In genomic region chr16:56608876-56609462, GRCh38 we compare ENCODE assay signal across 8 cellular contexts. TPM values are rescaled to one million over a fixed set of nuclear protein-coding genes. Genes with fewer than 3 reads are reported as not detected.
A peak's percentile ranks its signal among the peaks of the same experiment; 100 is the strongest.
DNase-seq lines count a peak whose midpoint lies in the region; ATAC-seq and TF ChIP-seq lines count a peak whose summit lies in the region.

No MANE protein-coding gene starts in this region.

- no peaks in the 10 kb centered on the region for H3K9me3 ChIP-seq in OCI-LY3 (ENCODE audit: insufficient read depth, low read length)
- H3K9me3 ChIP-seq in ectodermal cell (ENCODE audit: control insufficient read depth, low read length), result no peaks in the 10 kb centered on the region

- H3K27ac ChIP-seq in OCI-LY3 (ENCODE audit: low read length) (0 out of 2 replicates have a peak overlapping the region, but pooled peaks have one; percentile 14), ectodermal cell (ENCODE audit: insufficient read depth, low read depth, low read length, poor library complexity, severe bottlenecking) (no peak overlapping the region)

- no peaks in the 10 kb centered on the region for H3K36me3 ChIP-seq in OCI-LY3 (replicated peaks; ENCODE audit: low read depth, low read length)
- H3K36me3 ChIP-seq in ectodermal cell (ENCODE audit: control insufficient read depth, insufficient read depth, low read length), result no peaks in the 10 kb centered on the region

- ATAC-seq in naive thymus-derived CD8-positive, alpha-beta T cell, result peak in 1 of 2 donors; percentile 9
- ATAC-seq in GM18858 (IDR thresholded peaks at IDR 0.05; ENCODE audit: unreplicated experiment) (no peak), HG02840 (IDR thresholded peaks at IDR 0.05; ENCODE audit: low FRiP score, unreplicated experiment) (no peak), GM21723 (IDR thresholded peaks at IDR 0.05; ENCODE audit: unreplicated experiment) (no peak)

- H3K4me3 ChIP-seq in OCI-LY3 (ENCODE audit: low read length) (peak overlapping the region; percentile 89), ectodermal cell (ENCODE audit: insufficient read depth, low read depth, low read length) (peak overlapping the region; percentile 35)

- TF ChIP-seq CTCF in GM12872 (IDR thresholded peaks at IDR 0.05; ENCODE audit: insufficient read depth, low read depth, low read length) (0 out of 3 replicates have a peak, but pooled peaks have one; percentile 3), OCI-LY3 (IDR thresholded peaks at IDR 0.05; ENCODE audit: low read depth, low read length) (no peak)

- peak overlapping the region; percentile 100 for H3K4me2 ChIP-seq in OCI-LY3 (ENCODE audit: low read length)

- H3K4me3 Mint-ChIP-seq in naive thymus-derived CD8-positive, alpha-beta T cell, result peak overlapping the region; percentile 86 to 100 (median 96)

- H3K79me2 ChIP-seq in OCI-LY3 (ENCODE audit: low read length), result no peaks in the 10 kb centered on the region

- no peaks in the 10 kb centered on the region for H4K20me1 ChIP-seq in OCI-LY3 (ENCODE audit: insufficient read depth, low read length)

- peak overlapping the region; percentile 79 for H3K9ac ChIP-seq in OCI-LY3 (ENCODE audit: low read length)

- H3K36me3 Mint-ChIP-seq in naive thymus-derived CD8-positive, alpha-beta T cell, result no peaks in the 10 kb centered on the region

- H3K27me3 ChIP-seq in OCI-LY3 (ENCODE audit: low read depth, low read length) (no peaks in the 10 kb centered on the region), ectodermal cell (ENCODE audit: control insufficient read depth, insufficient read depth, low read length, poor library complexity, severe bottlenecking) (peaks cover 72% of the 10 kb centered on the region)

- H3K27me3 Mint-ChIP-seq in naive thymus-derived CD8-positive, alpha-beta T cell, result no peaks in the 10 kb centered on the region

- peak in 1 of 10 donors; percentile 16 for DNase-seq in naive thymus-derived CD8-positive, alpha-beta T cell
- no peak for DNase-seq in NCI-H345 treated with DMSO at 0.1 percent for 48 hours (lab: John Stamatoyannopoulos, UW; ENCODE audit: unreplicated experiment)

- peaks cover 30 to 61% (median 54%) of the 10 kb centered on the region in 4 donors for H3K4me1 Mint-ChIP-seq in naive thymus-derived CD8-positive, alpha-beta T cell

- 2 to 7% methylated on average over 19 to 21 of the region's 21 CpGs for WGBS in ectodermal cell, 2 experiments

- POLR2A ChIA-PET in naive thymus-derived CD8-positive, alpha-beta T cell (lab: Charles Lee), result interaction anchor here (0.6 to 5.6 kb wide), 18 partner anchors 8 to 666 kb away, joined by 3 to 50 read pairs (median 6); partner anchors contain the start of genes BBS2, HERPUD1, MT1A and MT1E

- peak overlapping the region; percentile 86; the same call in 1 of the 2 replicates for H2AFZ ChIP-seq in OCI-LY3 (ENCODE audit: low read depth, low read length)

- H3K4me1 ChIP-seq in OCI-LY3 (ENCODE audit: low read length) (peaks cover 27% of the 10 kb centered on the region), ectodermal cell (ENCODE audit: control insufficient read depth, insufficient read depth, low read length) (peaks cover 23% of the 10 kb centered on the region)

- H3K27ac Mint-ChIP-seq in naive thymus-derived CD8-positive, alpha-beta T cell, result peak overlapping the region; percentile 87 to 99 (median 96)

- no peaks in the 10 kb centered on the region for H3K9me3 Mint-ChIP-seq in naive thymus-derived CD8-positive, alpha-beta T cell

RNA-seq across cellular contexts. Expression of gene MT2A, which starts 0.6 kb away (rescaled TPM):
- 24.8 TPM for polyA plus RNA-seq in ectodermal cell (2013, experiment 1 of 4)
- polyA plus RNA-seq in ectodermal cell (2013, experiment 2 of 4), result 3.4 TPM
- 10.2 TPM for polyA plus RNA-seq in ectodermal cell (2013, experiment 3 of 4)
- polyA plus RNA-seq in ectodermal cell (2013, experiment 4 of 4), result 11.5 TPM
- total RNA-seq in naive thymus-derived CD8-positive, alpha-beta T cell, result 10 to 100 TPM; 32.3 to 39.0 TPM
- 100 to 1,000 TPM; 248 to 303 (median 294) TPM for polyA plus RNA-seq in naive thymus-derived CD8-positive, alpha-beta T cell

RNA-seq across cellular contexts. Expression of gene MT1E, which starts 16.6 kb away (rescaled TPM):
- polyA plus RNA-seq in ectodermal cell (2013, experiment 1 of 4), result 8.1 TPM
- polyA plus RNA-seq in ectodermal cell (2013, experiment 2 of 4), result 1.0 TPM
- polyA plus RNA-seq in ectodermal cell (2013, experiment 3 of 4), result 1.8 TPM
- polyA plus RNA-seq in ectodermal cell (2013, experiment 4 of 4), result 5.6 TPM
- 1 to 10 TPM; 1.3 to 1.6 TPM for total RNA-seq in naive thymus-derived CD8-positive, alpha-beta T cell
- polyA plus RNA-seq in naive thymus-derived CD8-positive, alpha-beta T cell, result 10 to 100 TPM in 2 of 3 donors, 1 to 10 TPM in 1; 7.1 to 21.9 (median 10.5) TPM

RNA-seq across cellular contexts. Expression of gene MT3, which starts 19.6 kb away (rescaled TPM):
- polyA plus RNA-seq in ectodermal cell (2013, experiment 1 of 4), result not detected
- not detected for polyA plus RNA-seq in ectodermal cell (2013, experiment 2 of 4)
- not detected for polyA plus RNA-seq in ectodermal cell (2013, experiment 3 of 4)
- polyA plus RNA-seq in ectodermal cell (2013, experiment 4 of 4), result not detected
- total RNA-seq in naive thymus-derived CD8-positive, alpha-beta T cell, result 1 to 10 TPM; 1.8 to 3.1 TPM
- 10 to 100 TPM in 2 of 3 donors, 1 to 10 TPM in 1; 8.6 to 19.9 (median 19.2) TPM for polyA plus RNA-seq in naive thymus-derived CD8-positive, alpha-beta T cell

RNA-seq across cellular contexts. Expression of gene MT1M, which starts 23.5 kb away (rescaled TPM):
- 0.89 TPM for polyA plus RNA-seq in ectodermal cell (2013, experiment 1 of 4)
- not detected for polyA plus RNA-seq in ectodermal cell (2013, experiment 2 of 4)
- not detected for polyA plus RNA-seq in ectodermal cell (2013, experiment 3 of 4)
- 1.4 TPM for polyA plus RNA-seq in ectodermal cell (2013, experiment 4 of 4)
- total RNA-seq in naive thymus-derived CD8-positive, alpha-beta T cell, result not detected
- not detected for polyA plus RNA-seq in naive thymus-derived CD8-positive, alpha-beta T cell

RNA-seq across cellular contexts. Expression of gene MT1A, which starts 29.5 kb away (rescaled TPM):
- not detected for polyA plus RNA-seq in ectodermal cell (2013, experiment 1 of 4)
- polyA plus RNA-seq in ectodermal cell (2013, experiment 2 of 4), result not detected
- polyA plus RNA-seq in ectodermal cell (2013, experiment 3 of 4), result not detected
- not detected for polyA plus RNA-seq in ectodermal cell (2013, experiment 4 of 4)
- total RNA-seq in naive thymus-derived CD8-positive, alpha-beta T cell, result not detected
- polyA plus RNA-seq in naive thymus-derived CD8-positive, alpha-beta T cell, result not detected
